Comparison of ENCODE assay signal across 1 cellular context in the genomic region with DNA sequence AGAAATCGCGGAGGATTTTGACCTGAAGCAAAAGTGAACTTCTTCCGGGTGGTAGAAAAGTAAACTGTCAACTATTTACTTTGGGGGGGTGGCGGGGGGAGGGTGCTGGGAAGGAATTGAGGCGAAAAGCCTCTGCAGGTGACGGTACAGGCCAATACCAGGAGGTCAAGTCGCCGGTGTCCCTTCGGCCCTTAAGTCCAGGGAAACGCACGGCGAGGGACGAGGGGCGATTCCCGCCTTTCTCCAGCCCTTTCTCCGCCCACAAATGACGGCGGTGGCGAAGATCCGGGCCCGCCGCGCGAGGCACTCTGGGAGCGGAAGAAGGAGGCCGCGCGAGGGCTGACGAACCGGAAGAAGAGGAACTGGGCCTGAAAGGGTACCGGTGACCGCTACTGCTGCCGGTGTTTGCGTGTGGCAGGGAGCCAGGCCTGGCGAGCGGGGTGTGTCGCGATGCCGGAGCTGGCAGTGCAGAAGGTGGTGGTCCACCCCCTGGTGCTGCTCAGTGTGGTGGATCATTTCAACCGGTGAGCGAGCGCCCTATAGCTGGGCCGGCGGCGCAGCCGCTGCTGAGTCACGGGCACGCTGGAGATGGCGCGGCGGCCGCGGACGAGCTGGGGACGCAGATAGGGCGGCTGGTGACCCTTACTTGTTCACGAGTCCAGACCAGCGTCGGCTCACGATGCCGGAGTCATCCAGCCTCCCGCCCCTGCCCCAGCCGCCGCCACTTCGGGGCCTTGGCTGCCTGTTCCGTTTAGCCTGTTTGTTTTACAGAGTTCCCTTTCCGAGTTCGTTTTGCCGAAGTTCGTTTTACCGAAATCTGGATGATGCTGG.
TF ChIP-seq lines count a peak whose summit lies in the region.

PSMD7 (plus strand) TSS at position 350 of the 831 bp plus-strand sequence; CDS start at position 451, 101 bp downstream.

TF ChIP-seq in K562, 482 proteins besides CTCF, POLR2A, EP300 and RAD21 (continued from another document and continues in another):
- TF ChIP-seq, protein P1, sequence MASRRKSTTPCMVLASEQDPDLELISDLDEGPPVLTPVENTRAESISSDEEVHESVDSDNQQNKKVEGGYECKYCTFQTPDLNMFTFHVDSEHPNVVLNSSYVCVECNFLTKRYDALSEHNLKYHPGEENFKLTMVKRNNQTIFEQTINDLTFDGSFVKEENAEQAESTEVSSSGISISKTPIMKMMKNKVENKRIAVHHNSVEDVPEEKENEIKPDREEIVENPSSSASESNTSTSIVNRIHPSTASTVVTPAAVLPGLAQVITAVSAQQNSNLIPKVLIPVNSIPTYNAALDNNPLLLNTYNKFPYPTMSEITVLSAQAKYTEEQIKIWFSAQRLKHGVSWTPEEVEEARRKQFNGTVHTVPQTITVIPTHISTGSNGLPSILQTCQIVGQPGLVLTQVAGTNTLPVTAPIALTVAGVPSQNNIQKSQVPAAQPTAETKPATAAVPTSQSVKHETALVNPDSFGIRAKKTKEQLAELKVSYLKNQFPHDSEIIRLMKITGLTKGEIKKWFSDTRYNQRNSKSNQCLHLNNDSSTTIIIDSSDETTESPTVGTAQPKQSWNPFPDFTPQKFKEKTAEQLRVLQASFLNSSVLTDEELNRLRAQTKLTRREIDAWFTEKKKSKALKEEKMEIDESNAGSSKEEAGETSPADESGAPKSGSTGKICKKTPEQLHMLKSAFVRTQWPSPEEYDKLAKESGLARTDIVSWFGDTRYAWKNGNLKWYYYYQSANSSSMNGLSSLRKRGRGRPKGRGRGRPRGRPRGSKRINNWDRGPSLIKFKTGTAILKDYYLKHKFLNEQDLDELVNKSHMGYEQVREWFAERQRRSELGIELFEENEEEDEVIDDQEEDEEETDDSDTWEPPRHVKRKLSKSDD (conservative IDR thresholded peaks at IDR 0.05; ENCODE audit: low read length), result no peak
- TF ChIP-seq RBM22 (IDR thresholded peaks at IDR 0.05; ENCODE audit: low read depth, low read length, poor library complexity, severe bottlenecking), result peak; percentile 61
- peak; percentile 93 for TF ChIP-seq ETV5 (CRISPR knock-in tag; IDR thresholded peaks at IDR 0.05; ENCODE audit: low read depth)
- TF ChIP-seq SNAPC5 (CRISPR knock-in tag; IDR thresholded peaks at IDR 0.05), result no peak
- TF ChIP-seq KDM5B (IDR thresholded peaks at IDR 0.05; ENCODE audit: insufficient replicate concordance, low read depth, low read length), result peak; percentile 86
- no peak for TF ChIP-seq PCBP2 (IDR thresholded peaks at IDR 0.05; ENCODE audit: low read depth, low read length, poor library complexity, severe bottlenecking)
- no peak for TF ChIP-seq SMARCC2 (IDR thresholded peaks at IDR 0.05; ENCODE audit: low read depth)
- TF ChIP-seq ARID2 (IDR thresholded peaks at IDR 0.05), result no peak
- TF ChIP-seq PCBP1 (IDR thresholded peaks at IDR 0.05; ENCODE audit: low read depth, low read length, poor library complexity, severe bottlenecking), result no peak
- peak; percentile 94 for TF ChIP-seq CBX1 (IDR thresholded peaks at IDR 0.05; ENCODE audit: low read depth)
- peak; percentile 81; the same call in 1 of the 2 replicates for TF ChIP-seq E2F5 (CRISPR knock-in tag; IDR thresholded peaks at IDR 0.05)
- TF ChIP-seq NCOR1 (IDR thresholded peaks at IDR 0.05), result no peak
- TF ChIP-seq SAP30 (IDR thresholded peaks at IDR 0.05; ENCODE audit: borderline replicate concordance, insufficient read depth, low read depth, low read length, poor library complexity, severe bottlenecking), result peak; percentile 84
- peak; percentile 95 for TF ChIP-seq ZNF316 (IDR thresholded peaks at IDR 0.05)
- no peak for TF ChIP-seq SMAD2 (IDR thresholded peaks at IDR 0.05; ENCODE audit: low read depth, low read length)
- TF ChIP-seq, protein P2, sequence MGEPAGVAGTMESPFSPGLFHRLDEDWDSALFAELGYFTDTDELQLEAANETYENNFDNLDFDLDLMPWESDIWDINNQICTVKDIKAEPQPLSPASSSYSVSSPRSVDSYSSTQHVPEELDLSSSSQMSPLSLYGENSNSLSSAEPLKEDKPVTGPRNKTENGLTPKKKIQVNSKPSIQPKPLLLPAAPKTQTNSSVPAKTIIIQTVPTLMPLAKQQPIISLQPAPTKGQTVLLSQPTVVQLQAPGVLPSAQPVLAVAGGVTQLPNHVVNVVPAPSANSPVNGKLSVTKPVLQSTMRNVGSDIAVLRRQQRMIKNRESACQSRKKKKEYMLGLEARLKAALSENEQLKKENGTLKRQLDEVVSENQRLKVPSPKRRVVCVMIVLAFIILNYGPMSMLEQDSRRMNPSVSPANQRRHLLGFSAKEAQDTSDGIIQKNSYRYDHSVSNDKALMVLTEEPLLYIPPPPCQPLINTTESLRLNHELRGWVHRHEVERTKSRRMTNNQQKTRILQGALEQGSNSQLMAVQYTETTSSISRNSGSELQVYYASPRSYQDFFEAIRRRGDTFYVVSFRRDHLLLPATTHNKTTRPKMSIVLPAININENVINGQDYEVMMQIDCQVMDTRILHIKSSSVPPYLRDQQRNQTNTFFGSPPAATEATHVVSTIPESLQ (CRISPR knock-in tag; IDR thresholded peaks at IDR 0.05), result 0 out of 2 replicates have a peak, but pooled peaks have one; percentile 76
- TF ChIP-seq ATF7 (IDR thresholded peaks at IDR 0.05), result peak; percentile 82; the same call in 1 of the 2 replicates
- peak; percentile 97 for TF ChIP-seq NR2C1 (IDR thresholded peaks at IDR 0.05)
- peak; percentile 95 for TF ChIP-seq NR2C1 (tag; IDR thresholded peaks at IDR 0.05)
- no peak for TF ChIP-seq TCF7 (IDR thresholded peaks at IDR 0.05; ENCODE audit: borderline replicate concordance)
- no peak for TF ChIP-seq PTRF (tag; IDR thresholded peaks at IDR 0.05)
- TF ChIP-seq ZNF511 (CRISPR knock-in tag; IDR thresholded peaks at IDR 0.05), result peak; percentile 67
- TF ChIP-seq POLR2G (IDR thresholded peaks at IDR 0.05; ENCODE audit: low read depth, low read length), result peak; percentile 97
- peak in 1 of 2 experiments; percentile 79; a peak in 2 of 4 replicates for TF ChIP-seq TEAD1 (CRISPR knock-in tag; IDR thresholded peaks at IDR 0.05)
- TF ChIP-seq CREBBP (IDR thresholded peaks at IDR 0.05; ENCODE audit: low read depth, low read length), result no peak
- peak; percentile 63 for TF ChIP-seq CREB1 (IDR thresholded peaks at IDR 0.05)
- TF ChIP-seq CREB1 (CRISPR knock-in tag; IDR thresholded peaks at IDR 0.05), result peak; percentile 62; the same call in 1 of the 2 replicates
- no peak for TF ChIP-seq ZNF57 (CRISPR knock-in tag; IDR thresholded peaks at IDR 0.05)
- peak; percentile 94 for TF ChIP-seq POLR2B (IDR thresholded peaks at IDR 0.05; ENCODE audit: low read depth, partially characterized antibody)
- 0 out of 2 replicates have a peak, but pooled peaks have one; percentile 29 for TF ChIP-seq ZNF197 (CRISPR knock-in tag; IDR thresholded peaks at IDR 0.05; ENCODE audit: low read depth)
- TF ChIP-seq ZKSCAN3 (CRISPR knock-in tag; IDR thresholded peaks at IDR 0.05), result no peak
- TF ChIP-seq NR0B1 (IDR thresholded peaks at IDR 0.05; ENCODE audit: partially characterized antibody), result no peak
- 0 out of 4 replicates have a peak, but pooled peaks of 1 of the 2 experiments have one; percentile 24 for TF ChIP-seq UBTF (IDR thresholded peaks at IDR 0.05; ENCODE audit: borderline replicate concordance in 1 of 2, low read depth in 2 of 2, low read length in 2 of 2)
- TF ChIP-seq, protein P3, sequence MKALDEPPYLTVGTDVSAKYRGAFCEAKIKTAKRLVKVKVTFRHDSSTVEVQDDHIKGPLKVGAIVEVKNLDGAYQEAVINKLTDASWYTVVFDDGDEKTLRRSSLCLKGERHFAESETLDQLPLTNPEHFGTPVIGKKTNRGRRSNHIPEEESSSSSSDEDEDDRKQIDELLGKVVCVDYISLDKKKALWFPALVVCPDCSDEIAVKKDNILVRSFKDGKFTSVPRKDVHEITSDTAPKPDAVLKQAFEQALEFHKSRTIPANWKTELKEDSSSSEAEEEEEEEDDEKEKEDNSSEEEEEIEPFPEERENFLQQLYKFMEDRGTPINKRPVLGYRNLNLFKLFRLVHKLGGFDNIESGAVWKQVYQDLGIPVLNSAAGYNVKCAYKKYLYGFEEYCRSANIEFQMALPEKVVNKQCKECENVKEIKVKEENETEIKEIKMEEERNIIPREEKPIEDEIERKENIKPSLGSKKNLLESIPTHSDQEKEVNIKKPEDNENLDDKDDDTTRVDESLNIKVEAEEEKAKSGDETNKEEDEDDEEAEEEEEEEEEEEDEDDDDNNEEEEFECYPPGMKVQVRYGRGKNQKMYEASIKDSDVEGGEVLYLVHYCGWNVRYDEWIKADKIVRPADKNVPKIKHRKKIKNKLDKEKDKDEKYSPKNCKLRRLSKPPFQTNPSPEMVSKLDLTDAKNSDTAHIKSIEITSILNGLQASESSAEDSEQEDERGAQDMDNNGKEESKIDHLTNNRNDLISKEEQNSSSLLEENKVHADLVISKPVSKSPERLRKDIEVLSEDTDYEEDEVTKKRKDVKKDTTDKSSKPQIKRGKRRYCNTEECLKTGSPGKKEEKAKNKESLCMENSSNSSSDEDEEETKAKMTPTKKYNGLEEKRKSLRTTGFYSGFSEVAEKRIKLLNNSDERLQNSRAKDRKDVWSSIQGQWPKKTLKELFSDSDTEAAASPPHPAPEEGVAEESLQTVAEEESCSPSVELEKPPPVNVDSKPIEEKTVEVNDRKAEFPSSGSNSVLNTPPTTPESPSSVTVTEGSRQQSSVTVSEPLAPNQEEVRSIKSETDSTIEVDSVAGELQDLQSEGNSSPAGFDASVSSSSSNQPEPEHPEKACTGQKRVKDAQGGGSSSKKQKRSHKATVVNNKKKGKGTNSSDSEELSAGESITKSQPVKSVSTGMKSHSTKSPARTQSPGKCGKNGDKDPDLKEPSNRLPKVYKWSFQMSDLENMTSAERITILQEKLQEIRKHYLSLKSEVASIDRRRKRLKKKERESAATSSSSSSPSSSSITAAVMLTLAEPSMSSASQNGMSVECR (CRISPR knock-in tag; IDR thresholded peaks at IDR 0.05), result peak; percentile 96
- peak; percentile 71 for TF ChIP-seq HNRNPLL (IDR thresholded peaks at IDR 0.05; ENCODE audit: low read depth, low read length, poor library complexity, severe bottlenecking)
- no peak for TF ChIP-seq EWSR1 (IDR thresholded peaks at IDR 0.05; ENCODE audit: borderline replicate concordance, low read depth, partially characterized antibody)
- 0 out of 2 replicates have a peak, but pooled peaks have one; percentile 12 for TF ChIP-seq LEF1 (IDR thresholded peaks at IDR 0.05)
- TF ChIP-seq GABPA (tag; conservative IDR thresholded peaks at IDR 0.05; ENCODE audit: low read depth), result peak; percentile 97
- TF ChIP-seq, protein P4, sequence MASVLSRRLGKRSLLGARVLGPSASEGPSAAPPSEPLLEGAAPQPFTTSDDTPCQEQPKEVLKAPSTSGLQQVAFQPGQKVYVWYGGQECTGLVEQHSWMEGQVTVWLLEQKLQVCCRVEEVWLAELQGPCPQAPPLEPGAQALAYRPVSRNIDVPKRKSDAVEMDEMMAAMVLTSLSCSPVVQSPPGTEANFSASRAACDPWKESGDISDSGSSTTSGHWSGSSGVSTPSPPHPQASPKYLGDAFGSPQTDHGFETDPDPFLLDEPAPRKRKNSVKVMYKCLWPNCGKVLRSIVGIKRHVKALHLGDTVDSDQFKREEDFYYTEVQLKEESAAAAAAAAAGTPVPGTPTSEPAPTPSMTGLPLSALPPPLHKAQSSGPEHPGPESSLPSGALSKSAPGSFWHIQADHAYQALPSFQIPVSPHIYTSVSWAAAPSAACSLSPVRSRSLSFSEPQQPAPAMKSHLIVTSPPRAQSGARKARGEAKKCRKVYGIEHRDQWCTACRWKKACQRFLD (CRISPR knock-in tag; IDR thresholded peaks at IDR 0.05), result peak; percentile 82; the same call in 1 of the 2 replicates
